ENCODE assay signal across 16 cellular contexts in the genomic region with DNA sequence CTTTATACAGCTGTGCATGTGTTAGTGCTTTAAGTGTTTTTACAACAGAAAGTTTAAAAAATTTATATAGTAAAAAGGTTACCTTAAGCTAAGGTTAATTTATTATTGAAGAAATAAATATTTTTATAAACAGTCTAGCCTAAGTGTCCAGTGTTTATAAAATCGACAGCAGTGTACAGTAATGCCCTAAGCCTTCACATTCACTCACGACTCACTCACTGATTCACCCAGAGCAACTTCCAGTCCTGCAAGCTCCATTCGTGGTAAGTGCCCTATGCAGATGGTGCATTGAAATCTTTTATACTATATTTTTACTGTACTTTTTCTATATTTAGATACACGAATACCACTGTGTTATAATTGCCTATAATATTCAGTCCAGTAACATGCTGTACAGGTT.
"Had no signal": no experiment of that assay in that cellular context is flagged by ENCODE, and none has a peak within 500 bp of the region (broad histone marks: within the 10 kb centered on the region; RNA-seq: fewer than 3 reads in every experiment).

No MANE protein-coding gene starts in this region.

- H3K4me3 ChIP-seq: cardiac muscle cell, neural progenitor cell, pancreas, stomach, thoracic aorta had no signal

- H3K27me3 ChIP-seq: cardiac muscle cell, neural progenitor cell, pancreas, stomach had no signal

- DNase-seq: activated CD4-positive, alpha-beta memory T cell treated with anti-CD3 and anti-CD28 coated beads for 36 hours; activated CD4-positive, CD25-positive, alpha-beta regulatory T cell treated with anti-CD3 and anti-CD28 coated beads, Interleukin-2, amount 50 U/mL, for 72 hours; activated CD8-positive, alpha-beta memory T cell treated with anti-CD3 and anti-CD28 coated beads, Interleukin-2, amount 50 U/mL, for 4 hours; activated gamma-delta T cell treated with Interleukin-2 at 50 U/mL for 16 hours; activated naive CD8-positive, alpha-beta T cell treated with anti-CD3 and anti-CD28 coated beads for 36 hours; activated T-cell treated with anti-CD3 and anti-CD28 coated beads, Interleukin-2, amount 50 U/mL, for 72 hours; kidney; pancreas; retina; stimulated activated CD4-positive, alpha-beta T cell treated with anti-CD3 and anti-CD28 coated beads, Interleukin-4, amount 100 ng/mL, for 4 hours; stomach had no signal

- FAIRE-seq: astrocyte, colon, kidney, pancreas had no signal

- H3K36me3 ChIP-seq: cardiac muscle cell, neural progenitor cell, pancreas, stomach, thoracic aorta had no signal
